In the genomic region with DNA sequence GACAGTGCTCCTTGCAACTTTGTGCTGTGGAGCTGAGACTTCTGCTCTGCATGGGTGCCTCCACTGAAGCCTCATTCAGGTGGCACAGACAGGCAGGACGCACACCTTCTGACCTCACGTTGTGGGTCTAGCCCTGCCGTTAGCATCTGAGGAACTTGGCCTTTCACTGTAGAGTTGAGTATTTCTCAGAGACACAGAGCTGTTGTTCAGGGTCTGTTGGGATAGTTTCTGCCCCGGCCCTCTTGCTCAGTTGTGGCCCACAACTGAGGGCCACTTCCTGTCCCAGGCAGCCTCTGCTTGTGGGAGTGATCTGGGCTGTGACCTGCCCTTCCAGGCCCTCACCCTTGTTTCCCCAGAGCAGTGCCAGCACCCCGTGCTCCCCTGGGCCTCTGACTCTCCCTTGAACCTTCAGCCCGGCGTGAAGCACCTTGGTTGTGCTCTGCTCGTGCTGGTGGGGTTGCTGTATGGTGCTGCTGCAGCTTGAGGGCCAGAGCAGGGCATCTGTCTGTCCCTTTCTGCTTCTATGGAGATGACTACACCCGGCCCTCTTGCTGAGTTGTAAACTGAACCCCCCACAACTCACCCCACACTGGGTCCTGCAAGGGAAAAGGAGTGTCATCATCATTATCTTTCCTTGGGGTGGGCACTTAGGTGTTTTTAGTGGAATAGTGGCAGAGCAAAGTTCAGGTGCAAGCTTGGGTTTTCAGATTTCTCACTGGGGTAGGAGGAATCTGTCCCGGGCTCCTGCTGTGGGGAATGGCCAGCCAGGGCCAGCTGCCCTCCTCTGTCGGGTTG, we compare ENCODE assay signal across 1 cellular context.
TF ChIP-seq lines count a peak whose summit lies in the region.

No MANE protein-coding gene starts in this region.

TF ChIP-seq in GM23338, 12 proteins besides CTCF, POLR2A, EP300 and RAD21 (continued from another document):
- TF ChIP-seq, protein P1, sequence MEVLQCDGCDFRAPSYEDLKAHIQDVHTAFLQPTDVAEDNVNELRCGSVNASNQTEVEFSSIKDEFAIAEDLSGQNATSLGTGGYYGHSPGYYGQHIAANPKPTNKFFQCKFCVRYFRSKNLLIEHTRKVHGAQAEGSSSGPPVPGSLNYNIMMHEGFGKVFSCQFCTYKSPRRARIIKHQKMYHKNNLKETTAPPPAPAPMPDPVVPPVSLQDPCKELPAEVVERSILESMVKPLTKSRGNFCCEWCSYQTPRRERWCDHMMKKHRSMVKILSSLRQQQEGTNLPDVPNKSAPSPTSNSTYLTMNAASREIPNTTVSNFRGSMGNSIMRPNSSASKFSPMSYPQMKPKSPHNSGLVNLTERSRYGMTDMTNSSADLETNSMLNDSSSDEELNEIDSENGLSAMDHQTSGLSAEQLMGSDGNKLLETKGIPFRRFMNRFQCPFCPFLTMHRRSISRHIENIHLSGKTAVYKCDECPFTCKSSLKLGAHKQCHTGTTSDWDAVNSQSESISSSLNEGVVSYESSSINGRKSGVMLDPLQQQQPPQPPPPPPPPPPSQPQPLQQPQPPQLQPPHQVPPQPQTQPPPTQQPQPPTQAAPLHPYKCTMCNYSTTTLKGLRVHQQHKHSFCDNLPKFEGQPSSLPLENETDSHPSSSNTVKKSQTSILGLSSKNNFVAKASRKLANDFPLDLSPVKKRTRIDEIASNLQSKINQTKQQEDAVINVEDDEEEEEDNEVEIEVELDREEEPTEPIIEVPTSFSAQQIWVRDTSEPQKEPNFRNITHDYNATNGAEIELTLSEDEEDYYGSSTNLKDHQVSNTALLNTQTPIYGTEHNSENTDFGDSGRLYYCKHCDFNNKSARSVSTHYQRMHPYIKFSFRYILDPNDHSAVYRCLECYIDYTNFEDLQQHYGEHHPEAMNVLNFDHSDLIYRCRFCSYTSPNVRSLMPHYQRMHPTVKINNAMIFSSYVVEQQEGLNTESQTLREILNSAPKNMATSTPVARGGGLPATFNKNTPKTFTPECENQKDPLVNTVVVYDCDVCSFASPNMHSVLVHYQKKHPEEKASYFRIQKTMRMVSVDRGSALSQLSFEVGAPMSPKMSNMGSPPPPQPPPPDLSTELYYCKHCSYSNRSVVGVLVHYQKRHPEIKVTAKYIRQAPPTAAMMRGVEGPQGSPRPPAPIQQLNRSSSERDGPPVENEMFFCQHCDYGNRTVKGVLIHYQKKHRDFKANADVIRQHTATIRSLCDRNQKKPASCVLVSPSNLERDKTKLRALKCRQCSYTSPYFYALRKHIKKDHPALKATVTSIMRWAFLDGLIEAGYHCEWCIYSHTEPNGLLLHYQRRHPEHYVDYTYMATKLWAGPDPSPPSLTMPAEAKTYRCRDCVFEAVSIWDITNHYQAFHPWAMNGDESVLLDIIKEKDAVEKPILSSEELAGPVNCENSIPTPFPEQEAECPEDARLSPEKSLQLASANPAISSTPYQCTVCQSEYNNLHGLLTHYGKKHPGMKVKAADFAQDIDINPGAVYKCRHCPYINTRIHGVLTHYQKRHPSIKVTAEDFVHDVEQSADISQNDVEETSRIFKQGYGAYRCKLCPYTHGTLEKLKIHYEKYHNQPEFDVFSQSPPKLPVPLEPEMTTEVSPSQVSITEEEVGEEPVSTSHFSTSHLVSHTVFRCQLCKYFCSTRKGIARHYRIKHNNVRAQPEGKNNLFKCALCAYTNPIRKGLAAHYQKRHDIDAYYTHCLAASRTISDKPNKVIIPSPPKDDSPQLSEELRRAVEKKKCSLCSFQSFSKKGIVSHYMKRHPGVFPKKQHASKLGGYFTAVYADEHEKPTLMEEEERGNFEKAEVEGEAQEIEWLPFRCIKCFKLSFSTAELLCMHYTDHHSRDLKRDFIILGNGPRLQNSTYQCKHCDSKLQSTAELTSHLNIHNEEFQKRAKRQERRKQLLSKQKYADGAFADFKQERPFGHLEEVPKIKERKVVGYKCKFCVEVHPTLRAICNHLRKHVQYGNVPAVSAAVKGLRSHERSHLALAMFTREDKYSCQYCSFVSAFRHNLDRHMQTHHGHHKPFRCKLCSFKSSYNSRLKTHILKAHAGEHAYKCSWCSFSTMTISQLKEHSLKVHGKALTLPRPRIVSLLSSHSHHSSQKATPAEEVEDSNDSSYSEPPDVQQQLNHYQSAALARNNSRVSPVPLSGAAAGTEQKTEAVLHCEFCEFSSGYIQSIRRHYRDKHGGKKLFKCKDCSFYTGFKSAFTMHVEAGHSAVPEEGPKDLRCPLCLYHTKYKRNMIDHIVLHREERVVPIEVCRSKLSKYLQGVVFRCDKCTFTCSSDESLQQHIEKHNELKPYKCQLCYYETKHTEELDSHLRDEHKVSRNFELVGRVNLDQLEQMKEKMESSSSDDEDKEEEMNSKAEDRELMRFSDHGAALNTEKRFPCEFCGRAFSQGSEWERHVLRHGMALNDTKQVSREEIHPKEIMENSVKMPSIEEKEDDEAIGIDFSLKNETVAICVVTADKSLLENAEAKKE (CRISPR knock-in tag; IDR thresholded peaks at IDR 0.05), result no peak
- no peak for TF ChIP-seq EZH2phosphoT487 (IDR thresholded peaks at IDR 0.05; ENCODE audit: unreplicated experiment)
TF ChIP-seq in GM23338: peak in this region for 0.
